ENCODE assay signal across 20 cellular contexts in genomic region chr1:172795741-172796140, GRCh38.
DNase-seq lines count a peak whose midpoint lies in the region; ATAC-seq, FAIRE-seq and TF ChIP-seq lines count a peak whose summit lies in the region.
"Had no signal": no experiment of that assay in that cellular context is flagged by ENCODE, and none has a peak within 500 bp of the region (broad histone marks: within the 10 kb centered on the region; RNA-seq: fewer than 3 reads in every experiment).

No MANE protein-coding gene starts in this region.

- no peaks in the 10 kb centered on the region for H3K4me1 ChIP-seq in GM12878 (ENCODE audit: control insufficient read depth, insufficient read depth, low read length)
- H3K4me1 ChIP-seq in GM23338 (ENCODE audit: insufficient read depth): no peaks in the 10 kb centered on the region
- H3K4me1 ChIP-seq in suprapubic skin: no peaks in the 10 kb centered on the region
- H3K4me1 ChIP-seq: BLaER1 treated with 17β-estradiol and CSF1 and Interleukin-3, amounts not matched to agents 10 nM and 100 nM had no signal

- H3K27ac Mint-ChIP-seq in GM23338: no peak overlapping the region
- H3K27ac Mint-ChIP-seq: B cell; CD8-positive, alpha-beta T cell; HFFc6 had no signal

- no peak overlapping the region for H3K4me3 Mint-ChIP-seq in GM23338
- H3K4me3 Mint-ChIP-seq: B cell; CD8-positive, alpha-beta T cell; HFFc6 had no signal

- H2AFZ ChIP-seq in GM12878 (ENCODE audit: control insufficient read depth, low read depth, low read length): no peak overlapping the region
- no peak overlapping the region for H2AFZ ChIP-seq in GM23338

- TF ChIP-seq EP300 in GM12878 (IDR thresholded peaks at IDR 0.05; ENCODE audit: borderline replicate concordance in 1 of 2, control insufficient read depth in 1 of 2, low read depth in 2 of 2, low read length in 2 of 2) (no peak), suprapubic skin (IDR thresholded peaks at IDR 0.05) (no peak)

- H3K36me3 ChIP-seq in GM12878 (ENCODE audit: control insufficient read depth in 2 of 2, insufficient read depth in 2 of 2, low read length in 1 of 2) (no peaks in the 10 kb centered on the region), GM23338 (ENCODE audit: insufficient read depth) (no peaks in the 10 kb centered on the region), suprapubic skin (no peaks in the 10 kb centered on the region)
- H3K36me3 ChIP-seq: BLaER1 treated with 17β-estradiol and CSF1 and Interleukin-3, amounts not matched to agents 10 nM and 100 nM had no signal

- H3K4me3 ChIP-seq in GM12878 (no peak overlapping the region), GM23338 (no peak overlapping the region), suprapubic skin (no peak overlapping the region)
- H3K4me3 ChIP-seq: BLaER1 treated with 17β-estradiol and CSF1 and Interleukin-3, amounts not matched to agents 10 nM and 100 nM had no signal

- SMC1A ChIA-PET in GM12878 (lab: Charles Lee; ENCODE audit: uncharacterized antibody, unreplicated experiment): interaction anchor here (1.0 to 2.1 kb wide), 2 partner anchors 41 to 51 kb away, joined by 3 to 6 read pairs; no protein-coding TSS in a partner anchor

- H3K4me1 Mint-ChIP-seq in GM23338: no peaks in the 10 kb centered on the region; the same call in 2 of the 3 replicates
- H3K4me1 Mint-ChIP-seq: B cell had no signal

- CTCF ChIA-PET in GM12878 (lab: Yijun Ruan, JAX): interaction anchor here (1.4 kb wide), 1 partner anchor 8 kb away, joined by 3 read pairs; no protein-coding TSS in a partner anchor

- H3K79me2 ChIP-seq in GM12878 (ENCODE audit: control insufficient read depth, insufficient read depth, low read length) (no peaks in the 10 kb centered on the region), GM23338 (replicated peaks; ENCODE audit: insufficient read depth) (no peaks in the 10 kb centered on the region)

- intact Hi-C loops in GM12878 (cut with micrococcal nuclease; ENCODE audit: unreplicated experiment): no loop called here

- H3K27ac ChIP-seq in GM12878 (ENCODE audit: control insufficient read depth, insufficient read depth) (no peak overlapping the region), GM23338 (ENCODE audit: low read depth) (no peak overlapping the region), suprapubic skin (no peak overlapping the region)
- H3K27ac ChIP-seq: 22Rv1; BLaER1 treated with 17β-estradiol and CSF1 and Interleukin-3, amounts not matched to agents 10 nM and 100 nM; KMS-11 had no signal

- no peaks in the 10 kb centered on the region; the same call in 2 of the 3 replicates for H3K9me3 Mint-ChIP-seq in GM23338
- H3K9me3 Mint-ChIP-seq: CD8-positive, alpha-beta T cell; HFFc6 had no signal

- FAIRE-seq in GM19239 (lab: Jason Lieb, UNC) (peak; percentile 11), GM12878 (lab: Jason Lieb, UNC) (no peak)
- FAIRE-seq: H54, HTR-8/SVneo had no signal

- in situ Hi-C loops in GM12878 (cut with MboI): no loop called here

- RAD21 ChIA-PET in GM12878 (lab: Charles Lee; ENCODE audit: unreplicated experiment): no interaction called here

- peak; percentile 2 for DNase-seq in DMS 273 (lab: John Stamatoyannopoulos, UW; ENCODE audit: unreplicated experiment)
- DNase-seq in DMS 273 treated with DMSO at 0.1 percent for 48 hours (lab: John Stamatoyannopoulos, UW): no peak
- no peak for DNase-seq in GM19239 (ENCODE audit: insufficient read length, low spot score)
- no peak for DNase-seq in GM12878 (ENCODE audit: low read depth, low spot score)
- DNase-seq in GM23338 (ENCODE audit: low spot score): no peak
- no peak for DNase-seq in suprapubic skin (ENCODE audit: low spot score in 2 of 2)
- DNase-seq: Calu3; CD8-positive, alpha-beta T cell; DMS153; DMS79; GDM1; HFFc6 had no signal

- no TSS peak for BruUV-seq in GM12878 (replicated peaks; lab: Mats Ljungman, UMichigan)

- 47% methylated on average over 4 of the region's 4 CpGs for WGBS in GM12878 (ENCODE audit: insufficient coverage, insufficient replicate concordance, low lambda C conversion rate, missing lambda C conversion rate)
- 89% methylated on average over 4 of the region's 4 CpGs for WGBS in suprapubic skin

- no peaks in the 10 kb centered on the region for H3K27me3 Mint-ChIP-seq in GM23338 (ENCODE audit: insufficient read depth, low read depth, poor library complexity)
- H3K27me3 Mint-ChIP-seq: B cell had no signal

- no peak for TF ChIP-seq RAD21 in GM12878 (IDR thresholded peaks at IDR 0.05; ENCODE audit: insufficient read depth, low read depth, low read length)

- H3K9ac ChIP-seq in GM12878 (ENCODE audit: control insufficient read depth, insufficient read depth, low read length): no peak overlapping the region
- H3K9ac ChIP-seq: BLaER1 treated with 17β-estradiol and CSF1 and Interleukin-3, amounts not matched to agents 10 nM and 100 nM; KMS-11 had no signal

- no peak for TF ChIP-seq POLR2A in GM12878 (IDR thresholded peaks at IDR 0.05; ENCODE audit: low read depth, low read length)
- TF ChIP-seq POLR2A in suprapubic skin (IDR thresholded peaks at IDR 0.05): no peak

- H4K20me1 ChIP-seq in GM12878 (ENCODE audit: control insufficient read depth, insufficient read depth): no peaks in the 10 kb centered on the region
- no peaks in the 10 kb centered on the region for H4K20me1 ChIP-seq in GM23338 (replicated peaks; ENCODE audit: insufficient read depth)
- H4K20me1 ChIP-seq: BLaER1 treated with 17β-estradiol and CSF1 and Interleukin-3, amounts not matched to agents 10 nM and 100 nM had no signal

- H3F3A ChIP-seq in GM23338 (replicated peaks; ENCODE audit: low read depth): no peaks in the 10 kb centered on the region

- H3K4me2 ChIP-seq in GM12878 (ENCODE audit: control insufficient read depth, insufficient read depth) (no peak overlapping the region), GM23338 (no peak overlapping the region)
- H3K4me2 ChIP-seq: BLaER1 treated with 17β-estradiol and CSF1 and Interleukin-3, amounts not matched to agents 10 nM and 100 nM; KMS-11 had no signal

- POLR2A ChIA-PET in GM12878 (lab: Charles Lee): no interaction called here

- H3K9me2 ChIP-seq in GM23338 (ENCODE audit: insufficient read depth): no peaks in the 10 kb centered on the region

- ATAC-seq in GM12878 (no peak), GM23338 (no peak), HG02981 (IDR thresholded peaks at IDR 0.05; ENCODE audit: unreplicated experiment) (no peak)
- ATAC-seq: CD8-positive, alpha-beta T cell; HCT116 had no signal

- H3K27me3 ChIP-seq in GM12878 (replicated peaks in 1 of 2; ENCODE audit: control insufficient read depth in 2 of 2, insufficient read depth in 2 of 2, low read length in 1 of 2): no peaks in the 10 kb centered on the region; a peak in 1 of 4 replicates
- no peaks in the 10 kb centered on the region for H3K27me3 ChIP-seq in GM23338 (ENCODE audit: insufficient read depth)
- no peaks in the 10 kb centered on the region for H3K27me3 ChIP-seq in suprapubic skin
- H3K27me3 ChIP-seq: BLaER1 treated with 17β-estradiol and CSF1 and Interleukin-3, amounts not matched to agents 10 nM and 100 nM had no signal

- H3K36me3 Mint-ChIP-seq in GM23338 (ENCODE audit: low read depth): no peaks in the 10 kb centered on the region
- H3K36me3 Mint-ChIP-seq: CD8-positive, alpha-beta T cell had no signal

- TF ChIP-seq CTCF in GM12878 (IDR thresholded peaks at IDR 0.05 in 2 of 3, conservative IDR thresholded peaks at IDR 0.05 in 1 of 3; ENCODE audit: control insufficient read depth in 2 of 3, extremely low read depth in 1 of 3, insufficient read depth in 1 of 3, low read depth in 3 of 3, low read length in 3 of 3) (no peak), GM23338 (conservative IDR thresholded peaks at IDR 0.05; ENCODE audit: low read depth in 2 of 2) (no peak), suprapubic skin (IDR thresholded peaks at IDR 0.05) (no peak)

- H3K9me3 ChIP-seq in GM12878 (replicated peaks; ENCODE audit: control insufficient read depth, insufficient read depth, low read length): no peaks in the 10 kb centered on the region; the same call in 2 of the 3 replicates
- H3K9me3 ChIP-seq in suprapubic skin: no peaks in the 10 kb centered on the region
- H3K9me3 ChIP-seq: BLaER1 treated with 17β-estradiol and CSF1 and Interleukin-3, amounts not matched to agents 10 nM and 100 nM had no signal

TF ChIP-seq in GM12878, 131 proteins besides CTCF, POLR2A, EP300 and RAD21:
- TF ChIP-seq HDAC2 (IDR thresholded peaks at IDR 0.05): no peak
- no peak for TF ChIP-seq KAT2A (conservative IDR thresholded peaks at IDR 0.05; ENCODE audit: control insufficient read depth, low read depth, low read length)
- TF ChIP-seq RAD51 (IDR thresholded peaks at IDR 0.05): no peak
- peak; percentile 78 for TF ChIP-seq RFX5 (IDR thresholded peaks at IDR 0.05; ENCODE audit: low read depth, low read length)
- no peak for TF ChIP-seq SIX5 (IDR thresholded peaks at IDR 0.05; ENCODE audit: low read depth, low read length, severe bottlenecking)

TF ChIP-seq in GM23338, 12 proteins besides CTCF, POLR2A, EP300 and RAD21 (continues in another document):
- no peak for TF ChIP-seq ETS1 (IDR thresholded peaks at IDR 0.05)
- TF ChIP-seq JUNB (IDR thresholded peaks at IDR 0.05; ENCODE audit: unreplicated experiment): no peak
- no peak for TF ChIP-seq CREB1 (CRISPR knock-in tag; IDR thresholded peaks at IDR 0.05; ENCODE audit: low read depth)
- no peak for TF ChIP-seq ZNF331 (CRISPR knock-in tag; IDR thresholded peaks at IDR 0.05; ENCODE audit: low read depth)
- no peak for TF ChIP-seq ZNF114 (CRISPR knock-in tag; IDR thresholded peaks at IDR 0.05)
- no peak for TF ChIP-seq STAT1 (IDR thresholded peaks at IDR 0.05; ENCODE audit: unreplicated experiment)
- TF ChIP-seq EZH2 (IDR thresholded peaks at IDR 0.05; ENCODE audit: low read depth, unreplicated experiment): no peak
- TF ChIP-seq EZH2phosphoT487 (IDR thresholded peaks at IDR 0.05; ENCODE audit: unreplicated experiment): no peak
